In genomic region chr18:28099237-28099636, GRCh38 we compare ENCODE assay signal across 22 cellular contexts.
"Had no signal": no experiment of that assay in that cellular context is flagged by ENCODE, and none has a peak within 500 bp of the region (broad histone marks: within the 10 kb centered on the region; RNA-seq: fewer than 3 reads in every experiment).

No MANE protein-coding gene starts in this region.

- H3K9ac ChIP-seq: KMS-11 had no signal

- H3K27ac ChIP-seq: KMS-11, SJSA1, SK-N-MC had no signal

- H3K9me3 ChIP-seq: SJSA1 had no signal

- H3K36me3 ChIP-seq: SJSA1 had no signal

- H3K4me2 ChIP-seq: KMS-11 had no signal

- DNase-seq: Kasumi-1, MM.1S, NCI-H1092 treated with DMSO at 0.1 percent for 48 hours, NCI-H1436, NCI-H187, NCI-H2029, NCI-H2081 treated with DMSO at 0.1 percent for 48 hours, NCI-H2171, NCI-H226, NCI-H446, NCI-H510A, NCI-H524 treated with DMSO at 0.1 percent for 48 hours, NCI-H69, NCI-H774, Right ventricle myocardium superior, RPMI8226, SIG-M5, SW 1271 had no signal

- H3K4me3 ChIP-seq: K562, SJSA1, SK-N-MC had no signal

- H3K4me1 ChIP-seq: SJSA1 had no signal

- ATAC-seq: K562 had no signal

- H3K27me3 ChIP-seq: SJSA1 had no signal
